21 cellular contexts compared by ENCODE assay signal in the genomic region with DNA sequence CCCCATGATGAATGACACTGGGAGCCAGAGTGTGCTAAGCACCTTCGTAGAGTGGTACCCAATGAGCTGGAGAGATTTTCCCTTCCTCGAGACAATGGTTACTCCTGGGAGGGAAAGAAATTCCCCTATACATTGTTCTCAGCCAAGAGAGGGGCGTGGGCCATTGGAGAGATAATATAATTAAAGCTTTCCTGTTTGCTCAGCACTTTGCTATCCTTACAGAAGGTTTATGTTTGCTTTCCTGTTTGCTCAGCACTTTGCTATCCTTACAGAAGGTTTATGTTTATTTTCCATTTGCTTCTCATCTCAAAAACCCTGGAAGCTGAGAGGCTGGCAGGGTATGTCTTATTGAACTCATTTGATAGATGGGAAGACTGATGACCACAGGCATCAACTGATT.
"Had no signal": no experiment of that assay in that cellular context is flagged by ENCODE, and none has a peak within 500 bp of the region (broad histone marks: within the 10 kb centered on the region; RNA-seq: fewer than 3 reads in every experiment).

No MANE protein-coding gene starts in this region.

- H3K9me3 Mint-ChIP-seq: activated naive CD4-positive, alpha-beta T cell treated with anti-CD3 and anti-CD28 coated beads, Interleukin-2, amount 10 ng/mL, durations not matched to agents 7 days and 5 days had no signal

- H3K36me3 Mint-ChIP-seq: activated naive CD4-positive, alpha-beta T cell treated with anti-CD3 and anti-CD28 coated beads, Interleukin-2, amount 10 ng/mL, durations not matched to agents 7 days and 5 days had no signal

- H3K36me3 ChIP-seq: breast epithelium, thyroid gland had no signal

- DNase-seq: activated CD4-positive, alpha-beta T cell treated with anti-CD3 and anti-CD28 coated beads, Interleukin-2, amount 50 U/mL, for 1 hour; activated CD4-positive, CD25-positive, alpha-beta regulatory T cell treated with anti-CD3 and anti-CD28 coated beads, Interleukin-2, amount 50 U/mL, for 72 hours; activated CD8-positive, alpha-beta memory T cell treated with anti-CD3 and anti-CD28 coated beads for 24 hours; activated CD8-positive, alpha-beta memory T cell treated with anti-CD3 and anti-CD28 coated beads, Interleukin-2, amount 50 U/mL, for 48 hours; activated effector memory CD4-positive, alpha-beta T cell treated with Interleukin-2 at 50 U/mL for 16 hours; activated naive CD4-positive, alpha-beta T cell treated with anti-CD3 and anti-CD28 coated beads, Interleukin-2, amount 10 ng/mL, durations not matched to agents 7 days and 5 days; activated T-cell treated with anti-CD3 and anti-CD28 coated beads, Interleukin-2, amount 50 U/mL, for 48 hours; foreskin keratinocyte; glutamatergic neuron; midbrain; occipital lobe; posterior cingulate gyrus; stimulated activated CD4-positive, alpha-beta T cell treated with anti-CD3 and anti-CD28 coated beads, Interleukin-12 subunit alpha, Interleukin-12 subunit beta, amount 100 ng/mL, for 4 hours; stimulated activated CD4-positive, alpha-beta T cell treated with anti-CD3 and anti-CD28 coated beads, Interleukin-1b, Interleukin-23, amount 100 ng/mL, for 48 hours; stimulated activated CD8-positive, alpha-beta memory T cell treated with anti-CD3 and anti-CD28 coated beads, Interleukin-4, amount 100 ng/mL, for 48 hours; stimulated activated naive CD4-positive, alpha-beta T cell treated with Interleukin-2 at 50 U/mL for 16 hours; thyroid gland had no signal

- ATAC-seq: foreskin keratinocyte, left lobe of liver had no signal

- H3K9me3 ChIP-seq: breast epithelium, thyroid gland had no signal

- H3K4me3 ChIP-seq: breast epithelium, coronary artery, thyroid gland had no signal

- H3K27ac Mint-ChIP-seq: activated naive CD4-positive, alpha-beta T cell treated with anti-CD3 and anti-CD28 coated beads, Interleukin-2, amount 10 ng/mL, durations not matched to agents 7 days and 5 days had no signal

- H3K27ac ChIP-seq: breast epithelium, coronary artery, foreskin keratinocyte, thyroid gland, VCaP had no signal

- H3K4me1 ChIP-seq: breast epithelium, foreskin keratinocyte, thyroid gland had no signal

- H3K27me3 ChIP-seq: foreskin keratinocyte, thyroid gland had no signal
